1 cellular context compared by ENCODE assay signal in genomic region chr5:60260658-60261057, GRCh38.
TF ChIP-seq lines count a peak whose summit lies in the region.

No MANE protein-coding gene starts in this region.

TF ChIP-seq in SK-N-SH, 30 proteins besides CTCF, POLR2A, EP300 and RAD21 (continued from another document):
- TF ChIP-seq PBX3 (IDR thresholded peaks at IDR 0.05) (peak; percentile 77), GABPA (IDR thresholded peaks at IDR 0.05; ENCODE audit: low read depth) (no peak), MXI1 (IDR thresholded peaks at IDR 0.05; ENCODE audit: low read depth, low read length) (no peak), NFIC (IDR thresholded peaks at IDR 0.05; ENCODE audit: borderline replicate concordance) (peak; percentile 94), IRF3 (IDR thresholded peaks at IDR 0.05; ENCODE audit: low read depth, low read length) (no peak), GATA2 (CRISPR knock-in tag; IDR thresholded peaks at IDR 0.05) (no peak), JUND (IDR thresholded peaks at IDR 0.05) (peak; percentile 89), ELF1 (IDR thresholded peaks at IDR 0.05) (no peak), RXRA (IDR thresholded peaks at IDR 0.05; ENCODE audit: borderline replicate concordance, low read depth) (peak; percentile 72; the same call in 1 of the 2 replicates), FOXM1 (IDR thresholded peaks at IDR 0.05; ENCODE audit: low read depth) (peak; percentile 65; the same call in 1 of the 2 replicates), MAX (IDR thresholded peaks at IDR 0.05; ENCODE audit: low read depth) (peak; percentile 73), CHD2 (IDR thresholded peaks at IDR 0.05; ENCODE audit: low read length, partially characterized antibody) (no peak), ZBTB33 (IDR thresholded peaks at IDR 0.05; ENCODE audit: borderline replicate concordance, low read depth) (no peak), USF2 (IDR thresholded peaks at IDR 0.05; ENCODE audit: borderline replicate concordance, low read depth, low read length) (no peak), FOXJ3 (CRISPR knock-in tag; IDR thresholded peaks at IDR 0.05) (no peak), FOSL2 (IDR thresholded peaks at IDR 0.05; ENCODE audit: borderline replicate concordance, low read depth) (peak; percentile 82), TCF12 (IDR thresholded peaks at IDR 0.05) (peak; percentile 87), REST (IDR thresholded peaks at IDR 0.05; ENCODE audit: low read depth, low read length) (no peak), NRF1 (IDR thresholded peaks at IDR 0.05; ENCODE audit: low read depth, low read length) (no peak)
TF ChIP-seq in SK-N-SH: peak in this region for 11.
